In the genomic region with DNA sequence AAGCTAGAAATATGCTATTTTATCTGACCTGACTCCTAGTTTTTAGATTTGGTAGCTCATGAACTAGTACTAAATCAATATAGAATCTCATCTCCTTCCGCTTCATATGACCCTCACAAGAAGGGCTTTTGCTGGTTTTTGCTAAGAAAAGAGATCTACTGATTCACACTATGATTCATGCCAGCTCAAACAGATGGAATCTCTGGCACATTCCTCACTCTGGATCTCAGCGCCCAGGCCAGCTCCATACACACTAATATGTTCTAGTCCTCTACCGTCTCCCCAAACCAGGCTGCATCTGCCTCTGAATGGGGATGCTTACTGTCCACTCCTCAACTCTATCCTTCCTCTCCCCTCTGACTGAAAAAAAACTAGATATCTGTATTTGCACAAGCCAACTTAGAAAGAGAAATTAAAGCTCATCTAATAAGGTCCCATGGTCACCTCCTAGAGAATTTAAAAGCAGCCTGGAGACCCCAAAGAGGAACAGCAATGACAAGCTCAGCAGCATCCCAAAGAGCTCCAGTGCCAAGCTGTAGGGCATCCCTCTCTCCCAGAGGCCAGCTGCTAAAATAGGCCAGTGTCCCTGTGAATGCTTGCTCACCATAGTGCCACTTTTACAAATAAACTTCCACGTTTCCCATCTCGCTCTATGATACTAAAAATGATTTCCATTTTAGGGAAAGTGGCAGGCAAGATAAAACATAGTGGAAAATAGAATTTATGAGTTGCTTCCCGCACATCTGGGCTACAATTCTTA, we compare ENCODE assay signal across 10 cellular contexts.
DNase-seq lines count a peak whose midpoint lies in the region; ATAC-seq and TF ChIP-seq lines count a peak whose summit lies in the region.
"Had no signal": no experiment of that assay in that cellular context is flagged by ENCODE, and none has a peak within 500 bp of the region (broad histone marks: within the 10 kb centered on the region; RNA-seq: fewer than 3 reads in every experiment).

No MANE protein-coding gene starts in this region.

- H3K9me3 ChIP-seq in left ventricle myocardium inferior (replicated peaks) (no peaks in the 10 kb centered on the region), tibial artery (no peaks in the 10 kb centered on the region), Peyer's patch (no peaks in the 10 kb centered on the region)
- H3K9me3 ChIP-seq: suprapubic skin had no signal

- H3K27ac ChIP-seq in left ventricle myocardium inferior (replicated peaks) (peak overlapping the region; percentile 37), tibial artery (peak overlapping the region; percentile 55 to 72), Peyer's patch (no peak overlapping the region)
- H3K27ac ChIP-seq: suprapubic skin had no signal

- H3K27me3 ChIP-seq in left ventricle myocardium inferior (ENCODE audit: low read depth), result no peaks in the 10 kb centered on the region
- no peaks in the 10 kb centered on the region for H3K27me3 ChIP-seq in tibial artery
- H3K27me3 ChIP-seq in Peyer's patch, result no peaks in the 10 kb centered on the region
- H3K27me3 ChIP-seq: suprapubic skin had no signal

- TF ChIP-seq POLR2A in Peyer's patch (IDR thresholded peaks at IDR 0.05), result no peak

- DNase-seq in HS-27A (ENCODE audit: low read depth) (peak; percentile 77), astrocyte of the spinal cord (ENCODE audit: low read depth, low spot score) (peak; percentile 91), left ventricle myocardium inferior (no peak), tibial artery (peak; percentile 38 to 68), NCI-H82 treated with DMSO at 0.1 percent for 48 hours (lab: John Stamatoyannopoulos, UW; ENCODE audit: unreplicated experiment) (no peak), Peyer's patch (no peak)
- DNase-seq in activated effector memory CD4-positive, alpha-beta T cell treated with Interleukin-2 at 50 U/mL for 16 hours, result no peak
- DNase-seq: glutamatergic neuron had no signal

- H3K4me1 ChIP-seq in left ventricle myocardium inferior (peaks cover 85% of the 10 kb centered on the region), tibial artery (peaks cover 0 to 69% (median 12%) of the 10 kb centered on the region in 4 donors), Peyer's patch (peaks cover 0 to 6% (median 0%) of the 10 kb centered on the region in 4 donors)

- in situ Hi-C loops in astrocyte of the spinal cord (cut with HindIII; ENCODE audit: low sequenced_read_pairs), result no loop called here

- no peaks in the 10 kb centered on the region for H3K36me3 ChIP-seq in left ventricle myocardium inferior
- H3K36me3 ChIP-seq in tibial artery, result no peaks in the 10 kb centered on the region
- H3K36me3 ChIP-seq in Peyer's patch, result no peaks in the 10 kb centered on the region
- H3K36me3 ChIP-seq: suprapubic skin had no signal

- intact Hi-C loops in left ventricle myocardium inferior (cut with micrococcal nuclease) (no loop called here), tibial artery (cut with DNase I; ENCODE audit: low total_unique reads) (no loop called here)

- ATAC-seq in GM19328 (IDR thresholded peaks at IDR 0.05; ENCODE audit: unreplicated experiment), result no peak

- no peak for TF ChIP-seq CTCF in astrocyte of the spinal cord (IDR thresholded peaks at IDR 0.05; ENCODE audit: low read depth, low read length)
- no peak for TF ChIP-seq CTCF in left ventricle myocardium inferior (IDR thresholded peaks at IDR 0.05; ENCODE audit: borderline replicate concordance)
- TF ChIP-seq CTCF in tibial artery (IDR thresholded peaks at IDR 0.05), result no peak
- TF ChIP-seq CTCF in Peyer's patch (IDR thresholded peaks at IDR 0.05), result no peak

- H3K4me3 ChIP-seq in astrocyte of the spinal cord (ENCODE audit: low read depth, low read length) (no peak overlapping the region), left ventricle myocardium inferior (no peak overlapping the region), tibial artery (peak overlapping the region; percentile 9 to 12), Peyer's patch (no peak overlapping the region)
- H3K4me3 ChIP-seq: suprapubic skin had no signal

Comparison
In these comparisons a context has a peak if more than half of its experiments do, and no peak if none do; other contexts are left out.
1. DNase-seq: peak in HS-27A (single experiment), astrocyte of the spinal cord (single experiment) and tibial artery (2 of 2); none in left ventricle myocardium inferior (single experiment), NCI-H82 treated with DMSO at 0.1 percent for 48 hours (single experiment), Peyer's patch (0 of 3) and activated effector memory CD4-positive, alpha-beta T cell treated with Interleukin-2 at 50 U/mL for 16 hours (single experiment).
2. H3K4me3 ChIP-seq: peak in tibial artery (2 of 2); none in astrocyte of the spinal cord (single experiment), left ventricle myocardium inferior (single experiment) and Peyer's patch (0 of 4).
3. H3K27ac ChIP-seq: peak in left ventricle myocardium inferior (single experiment) and tibial artery (2 of 2); none in Peyer's patch (0 of 4).